8 cellular contexts compared by ENCODE assay signal in genomic region chr14:100304825-100305445, GRCh38. TPM values are rescaled to one million over a fixed set of nuclear protein-coding genes. Genes with fewer than 3 reads are reported as not detected.
DNase-seq lines count a peak whose midpoint lies in the region; ATAC-seq and TF ChIP-seq lines count a peak whose summit lies in the region.

No MANE protein-coding gene starts in this region.

- peaks cover 18 to 27% of the 10 kb centered on the region in 2 donors for H3K4me1 Mint-ChIP-seq in natural killer cell treated with Interleukin-12 subunit alpha and Interleukin-12 subunit beta and Interleukin-15 and Interleukin-18, amount 100 ng/mL, for 72 hours (ENCODE audit: low read depth in 2 of 2)

- peaks cover 0 to 3% of the 10 kb centered on the region in 2 donors for H3K27me3 Mint-ChIP-seq in natural killer cell treated with Interleukin-12 subunit alpha and Interleukin-12 subunit beta and Interleukin-15 and Interleukin-18, amount 100 ng/mL, for 72 hours

- H3K27ac ChIP-seq in WERI-Rb-1: peak overlapping the region; percentile 51
- no peak overlapping the region for H3K27ac ChIP-seq in fibroblast of lung (ENCODE audit: insufficient read depth, low read length)

- peak overlapping the region; percentile 43 to 48 for H3K27ac Mint-ChIP-seq in natural killer cell treated with Interleukin-12 subunit alpha and Interleukin-12 subunit beta and Interleukin-15 and Interleukin-18, amount 100 ng/mL, for 72 hours

- peak overlapping the region; percentile 71 for H3K9ac ChIP-seq in fibroblast of lung (ENCODE audit: insufficient read depth, low read length)

- no peaks in the 10 kb centered on the region for H3K9me3 Mint-ChIP-seq in natural killer cell treated with Interleukin-12 subunit alpha and Interleukin-12 subunit beta and Interleukin-15 and Interleukin-18, amount 100 ng/mL, for 72 hours

- H3K79me2 ChIP-seq in fibroblast of lung (ENCODE audit: control insufficient read depth, insufficient read depth, low read length): peaks cover 7% of the 10 kb centered on the region

- peak overlapping the region; percentile 75 for H3K4me3 ChIP-seq in WERI-Rb-1 (ENCODE audit: low read depth, low read length)
- H3K4me3 ChIP-seq in fibroblast of lung (replicated peaks in 1 of 4; ENCODE audit: control extremely low read depth in 1 of 4, insufficient read depth in 1 of 4, low read depth in 3 of 4, low read length in 4 of 4): peak overlapping the region; percentile 44 to 81 (median 71)

- no peak for ATAC-seq in natural killer cell treated with Interleukin-12 subunit alpha and Interleukin-12 subunit beta and Interleukin-15 and Interleukin-18, amount 100 ng/mL, for 72 hours
- ATAC-seq in GM19328 (IDR thresholded peaks at IDR 0.05; ENCODE audit: unreplicated experiment) (no peak), GM18907 (IDR thresholded peaks at IDR 0.05; ENCODE audit: unreplicated experiment) (no peak), HG03469 (IDR thresholded peaks at IDR 0.05; ENCODE audit: unreplicated experiment) (no peak)

- H3K36me3 ChIP-seq in WERI-Rb-1: peaks cover 12% of the 10 kb centered on the region
- H3K36me3 ChIP-seq in fibroblast of lung (ENCODE audit: control insufficient read depth, insufficient read depth, low read length): no peaks in the 10 kb centered on the region

- H4K20me1 ChIP-seq in fibroblast of lung (ENCODE audit: control insufficient read depth, extremely low read depth, insufficient read depth, low read length): no peaks in the 10 kb centered on the region

- H3K4me3 Mint-ChIP-seq in natural killer cell treated with Interleukin-12 subunit alpha and Interleukin-12 subunit beta and Interleukin-15 and Interleukin-18, amount 100 ng/mL, for 72 hours: peak overlapping the region; percentile 91

- H2AFZ ChIP-seq in fibroblast of lung (ENCODE audit: low read length): no peak overlapping the region

- H3K4me2 ChIP-seq in fibroblast of lung (ENCODE audit: extremely low read depth, insufficient read depth, low read length): peak overlapping the region; percentile 78

- in situ Hi-C loops in Caki2 (cut with HindIII; ENCODE audit: low pct_unique_long_range_greater_than_20kb, low sequenced_read_pairs): no loop called here

- no peak for TF ChIP-seq RAD21 in Ishikawa (IDR thresholded peaks at IDR 0.05; ENCODE audit: low read depth)

- DNase-seq in Caki2 (ENCODE audit: low read depth): peak; percentile 59
- DNase-seq in WERI-Rb-1: peak; percentile 72
- DNase-seq in fibroblast of lung (ENCODE audit: low read depth in 2 of 2): peak in 1 of 2 donors; percentile 49
- no peak for DNase-seq in natural killer cell treated with Interleukin-12 subunit alpha and Interleukin-12 subunit beta and Interleukin-15 and Interleukin-18, amount 100 ng/mL, for 72 hours (ENCODE audit: low spot score)

- peaks cover 4% of the 10 kb centered on the region for H3K4me1 ChIP-seq in fibroblast of lung (ENCODE audit: control insufficient read depth, extremely low read depth, insufficient read depth, low read length)

- no peaks in the 10 kb centered on the region for H3K36me3 Mint-ChIP-seq in natural killer cell treated with Interleukin-12 subunit alpha and Interleukin-12 subunit beta and Interleukin-15 and Interleukin-18, amount 100 ng/mL, for 72 hours

- H3K9me3 ChIP-seq in WERI-Rb-1 (ENCODE audit: severe bottlenecking): no peaks in the 10 kb centered on the region
- no peaks in the 10 kb centered on the region for H3K9me3 ChIP-seq in fibroblast of lung (ENCODE audit: control insufficient read depth, insufficient read depth, low read depth, low read length)

- no peaks in the 10 kb centered on the region for H3K27me3 ChIP-seq in WERI-Rb-1 (ENCODE audit: insufficient read depth, low read depth, severe bottlenecking)
- H3K27me3 ChIP-seq in fibroblast of lung (ENCODE audit: control insufficient read depth, insufficient read depth, low read length): no peaks in the 10 kb centered on the region

- no peak for TF ChIP-seq EP300 in Ishikawa (IDR thresholded peaks at IDR 0.05; ENCODE audit: borderline replicate concordance)

- no peak for TF ChIP-seq CTCF in WERI-Rb-1 (IDR thresholded peaks at IDR 0.05; ENCODE audit: low read depth, low read length)
- TF ChIP-seq CTCF in fibroblast of lung (conservative IDR thresholded peaks at IDR 0.05 in 1 of 2, IDR thresholded peaks at IDR 0.05 in 1 of 2; ENCODE audit: low read depth in 1 of 2, low read length in 2 of 2): no peak

TF ChIP-seq in Ishikawa, 13 proteins besides CTCF, POLR2A, EP300 and RAD21:
- TF ChIP-seq REST (IDR thresholded peaks at IDR 0.05; ENCODE audit: low read depth) (no peak), USF1 (IDR thresholded peaks at IDR 0.05) (no peak), CEBPB (IDR thresholded peaks at IDR 0.05) (no peak), TCF12 (IDR thresholded peaks at IDR 0.05; ENCODE audit: low read depth) (no peak), NFIC (IDR thresholded peaks at IDR 0.05) (0 out of 2 replicates have a peak, but pooled peaks have one; percentile 27), EGR1 (IDR thresholded peaks at IDR 0.05) (no peak), TAF1 (IDR thresholded peaks at IDR 0.05; ENCODE audit: low read depth) (no peak), TEAD4 (IDR thresholded peaks at IDR 0.05) (0 out of 2 replicates have a peak, but pooled peaks have one; percentile 30), YY1 (IDR thresholded peaks at IDR 0.05; ENCODE audit: low read depth) (no peak)
- TF ChIP-seq, protein P1, sequence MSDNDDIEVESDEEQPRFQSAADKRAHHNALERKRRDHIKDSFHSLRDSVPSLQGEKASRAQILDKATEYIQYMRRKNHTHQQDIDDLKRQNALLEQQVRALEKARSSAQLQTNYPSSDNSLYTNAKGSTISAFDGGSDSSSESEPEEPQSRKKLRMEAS (IDR thresholded peaks at IDR 0.05): peak; percentile 15; the same call in 1 of the 2 replicates

RNA-seq across cellular contexts. Expression of gene SLC25A29, which starts 1.3 kb away (rescaled TPM):
- total RNA-seq in Caki2 (2014; rRNA removed; shearing (Covaris generic); ENCODE audit: low replicate concordance): 33.6 and 46.0 TPM in 2 replicates
- total RNA-seq in fibroblast of lung: 21.8 and 24.1 TPM in 2 replicates
- polyA plus RNA-seq in fibroblast of lung: 6.2 and 8.8 TPM in 2 replicates
- polyA plus RNA-seq in fibroblast of lung (2012): 8.8 and 14.5 TPM in 2 replicates
- polyA minus RNA-seq in fibroblast of lung (ENCODE audit: low replicate concordance): 4.6 and 12.6 TPM in 2 replicates
- total RNA-seq in natural killer cell treated with Interleukin-12 subunit alpha and Interleukin-12 subunit beta and Interleukin-15 and Interleukin-18, amount 100 ng/mL, for 72 hours: 10 to 100 TPM; 29.2 to 37.9 TPM

RNA-seq across cellular contexts. Expression of gene SLC25A47, which starts 18.2 kb away (rescaled TPM):
- total RNA-seq in Caki2 (2014; rRNA removed; shearing (Covaris generic); ENCODE audit: low replicate concordance): not detected in 2 replicates
- under 0.01 TPM in 1 of 2 replicates, not detected in the other for total RNA-seq in fibroblast of lung
- polyA plus RNA-seq in fibroblast of lung: not detected in 2 replicates
- not detected in 2 replicates for polyA plus RNA-seq in fibroblast of lung (2012)
- not detected in 2 replicates for polyA minus RNA-seq in fibroblast of lung (ENCODE audit: low replicate concordance)
- not detected for total RNA-seq in natural killer cell treated with Interleukin-12 subunit alpha and Interleukin-12 subunit beta and Interleukin-15 and Interleukin-18, amount 100 ng/mL, for 72 hours
